15 cellular contexts compared by ENCODE assay signal in the genomic region with DNA sequence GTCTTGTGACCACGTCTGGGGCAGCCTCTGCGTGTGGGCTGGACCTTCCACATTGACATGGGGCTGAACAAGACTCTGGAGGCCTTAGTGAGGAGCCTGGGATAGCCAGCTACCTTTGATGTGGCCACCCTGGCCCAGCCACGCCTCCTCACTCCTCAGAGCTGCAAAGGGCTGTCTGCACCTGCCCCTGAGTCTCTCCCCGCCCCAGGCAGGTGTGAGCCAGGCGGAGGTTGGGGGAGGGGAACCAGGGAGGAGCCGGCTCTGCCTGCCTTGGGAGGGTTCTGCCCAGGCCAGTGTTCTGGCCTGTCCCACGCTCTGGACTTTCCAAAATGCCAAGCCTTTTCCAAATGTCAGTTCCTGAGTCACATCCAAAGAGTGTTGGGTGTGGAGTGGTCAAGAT.
DNase-seq lines count a peak whose midpoint lies in the region; ATAC-seq, FAIRE-seq and TF ChIP-seq lines count a peak whose summit lies in the region.
"Had no signal": no experiment of that assay in that cellular context is flagged by ENCODE, and none has a peak within 500 bp of the region (broad histone marks: within the 10 kb centered on the region; RNA-seq: fewer than 3 reads in every experiment).

No MANE protein-coding gene starts in this region.

- WGBS in K562 (ENCODE audit: insufficient coverage, low coverage, missing lambda C conversion rate), result 75% methylated on average over 6 of the region's 7 CpGs
- WGBS in mesendoderm (ENCODE audit: extremely low coverage, insufficient coverage, low lambda C conversion rate), result no CpG with 5 or more reads among the region's 7 CpGs

- H2BK5ac ChIP-seq in mesendoderm (ENCODE audit: low read length), result no peak overlapping the region

- H3K9me3 ChIP-seq in K562 (replicated peaks; ENCODE audit: control insufficient read depth, insufficient read depth, low read depth, low read length), result 0 out of 2 replicates have a peak, but pooled peaks cover 3% of the 10 kb centered on the region
- H3K9me3 ChIP-seq in CD4-positive, alpha-beta T cell (ENCODE audit: control insufficient read depth, low read length), result no peaks in the 10 kb centered on the region
- H3K9me3 ChIP-seq: sigmoid colon had no signal

- no TSS peak for BruUV-seq in K562 (replicated peaks; lab: Mats Ljungman, UMichigan)

- DNase-seq in DMS153 (lab: John Stamatoyannopoulos, UW) (peak; percentile 91), NCI-H2029 (lab: John Stamatoyannopoulos, UW) (peak; percentile 82), K562 (ENCODE audit: extremely low read depth in 1 of 4, low spot score in 3 of 4) (no peak), mesendoderm (peak; percentile 69), pons (ENCODE audit: low spot score) (no peak), activated T-cell treated with anti-CD3 and anti-CD28 coated beads for 4 hours (no peak)
- no peak for DNase-seq in CD4-positive, alpha-beta T cell
- DNase-seq: activated CD4-positive, alpha-beta T cell treated with anti-CD3 and anti-CD28 coated beads for 36 hours; activated naive CD4-positive, alpha-beta T cell treated with anti-CD3 and anti-CD28 coated beads, Interleukin-2, amount 50 U/mL, for 16 hours; NCI-H1694 treated with DMSO at 0.1 percent for 48 hours; sigmoid colon had no signal

- H3K79me2 ChIP-seq in K562 (ENCODE audit: control insufficient read depth, insufficient read depth, low read length) (no peaks in the 10 kb centered on the region), mesendoderm (ENCODE audit: control insufficient read depth, insufficient read depth, low read length) (no peaks in the 10 kb centered on the region)

- no peak overlapping the region for H2AFZ ChIP-seq in K562 (ENCODE audit: low read depth, low read length)

- no peak overlapping the region for H2BK15ac ChIP-seq in mesendoderm (replicated peaks; ENCODE audit: low read depth)

- H3K4me3 ChIP-seq in K562 (no peak overlapping the region), mesendoderm (ENCODE audit: low read length) (no peak overlapping the region)
- H3K4me3 ChIP-seq: sigmoid colon, SK-N-MC had no signal

- H4K5ac ChIP-seq in mesendoderm (ENCODE audit: low read length), result no peak overlapping the region

- H3K79me1 ChIP-seq in mesendoderm (ENCODE audit: low read length), result no peaks in the 10 kb centered on the region

- 0 out of 2 replicates have a peak, but pooled peaks cover 2% of the 10 kb centered on the region for H4K20me1 ChIP-seq in K562 (replicated peaks; ENCODE audit: control insufficient read depth, insufficient read depth, low read length)

- TF ChIP-seq RAD21 in K562 (CRISPR knock-in tag; conservative IDR thresholded peaks at IDR 0.05 in 1 of 2, IDR thresholded peaks at IDR 0.05 in 1 of 2), result no peak

- H3K36me3 ChIP-seq in K562 (ENCODE audit: control insufficient read depth, insufficient read depth, low read length) (peaks cover 45% of the 10 kb centered on the region; the same call in 1 of the 3 replicates), mesendoderm (ENCODE audit: control insufficient read depth, insufficient read depth, low read length) (peaks cover 7% of the 10 kb centered on the region)

- no peaks in the 10 kb centered on the region for H3K4me1 Mint-ChIP-seq in CD4-positive, alpha-beta T cell (ENCODE audit: low read depth)
- H3K4me1 Mint-ChIP-seq: activated CD4-positive, alpha-beta T cell treated with anti-CD3 and anti-CD28 coated beads for 36 hours had no signal

- intact Hi-C loops in K562 (cut with micrococcal nuclease), result no loop called here
- intact Hi-C loops in CD4-positive, alpha-beta T cell (cut with DNase I, micrococcal nuclease), result no loop called here

- no peaks in the 10 kb centered on the region for H3K9me1 ChIP-seq in K562 (ENCODE audit: control insufficient read depth, insufficient read depth, low read length)

- no peak for FAIRE-seq in K562 (lab: Jason Lieb, UNC)

- no peak overlapping the region for H3K4me2 ChIP-seq in K562 (ENCODE audit: insufficient read depth, low read length)
- H3K4me2 ChIP-seq in mesendoderm (ENCODE audit: low read length), result no peak overlapping the region

- H3K27ac ChIP-seq in K562 (ENCODE audit: extremely low read depth, low read depth, low read length), result no peak overlapping the region
- H3K27ac ChIP-seq in mesendoderm (ENCODE audit: low read depth, low read length), result no peak overlapping the region
- H3K27ac ChIP-seq in CD4-positive, alpha-beta T cell (ENCODE audit: low read depth, low read length), result no peak overlapping the region
- H3K27ac ChIP-seq: HL-60, sigmoid colon, SK-N-MC had no signal

- no peaks in the 10 kb centered on the region for H3K27me3 ChIP-seq in K562 (ENCODE audit: control insufficient read depth in 2 of 2, insufficient read depth in 2 of 2, low read length in 2 of 2)
- H3K27me3 ChIP-seq in mesendoderm (ENCODE audit: insufficient read depth, low read length, poor library complexity), result no peaks in the 10 kb centered on the region
- H3K27me3 ChIP-seq in CD4-positive, alpha-beta T cell (ENCODE audit: control insufficient read depth, insufficient read depth, low read length), result no peaks in the 10 kb centered on the region
- H3K27me3 ChIP-seq: sigmoid colon had no signal

- H3K18ac ChIP-seq in mesendoderm (ENCODE audit: low read length), result no peak overlapping the region

- H3K4ac ChIP-seq in mesendoderm (ENCODE audit: low read depth, low read length), result no peak overlapping the region

- H2AK5ac ChIP-seq in mesendoderm (ENCODE audit: low read length), result no peak overlapping the region

- peaks cover 4% of the 10 kb centered on the region for H3K36me3 Mint-ChIP-seq in CD4-positive, alpha-beta T cell (ENCODE audit: low read depth)

- no peak overlapping the region for H3K23ac ChIP-seq in mesendoderm (ENCODE audit: low read length)

- TF ChIP-seq POLR2A in K562 (conservative IDR thresholded peaks at IDR 0.05), result no peak

- no peak for TF ChIP-seq EP300 in K562 (IDR thresholded peaks at IDR 0.05; ENCODE audit: low read length)

- H3K4me3 Mint-ChIP-seq in CD4-positive, alpha-beta T cell, result no peak overlapping the region
- H3K4me3 Mint-ChIP-seq: activated CD4-positive, alpha-beta T cell treated with anti-CD3 and anti-CD28 coated beads for 36 hours; dendritic cell treated with granulocyte-macrophage colony-stimulating factor and Interleukin-4, amounts not matched to agents 40 ng/mL and 50 ng/mL, for 4 days had no signal

- no peak overlapping the region for H3K27ac Mint-ChIP-seq in CD4-positive, alpha-beta T cell
- H3K27ac Mint-ChIP-seq: activated CD4-positive, alpha-beta T cell treated with anti-CD3 and anti-CD28 coated beads for 36 hours; dendritic cell treated with granulocyte-macrophage colony-stimulating factor and Interleukin-4, amounts not matched to agents 40 ng/mL and 50 ng/mL, for 4 days had no signal

- peaks cover 0 to 6% of the 10 kb centered on the region in 2 experiments; a peak in 1 of 5 replicates for H3K4me1 ChIP-seq in K562 (replicated peaks in 1 of 2; ENCODE audit: control insufficient read depth in 2 of 2, insufficient read depth in 2 of 2, low read length in 2 of 2)
- no peaks in the 10 kb centered on the region for H3K4me1 ChIP-seq in mesendoderm (ENCODE audit: control insufficient read depth, low read depth, low read length)
- H3K4me1 ChIP-seq: sigmoid colon had no signal

- ATAC-seq in K562 (no peak; the same call in 2 of the 3 replicates), GM18519 (IDR thresholded peaks at IDR 0.05; ENCODE audit: low FRiP score, unreplicated experiment) (no peak)
- no peak for ATAC-seq in CD4-positive, alpha-beta T cell (ENCODE audit: poor library complexity)
- ATAC-seq: activated CD4-positive, alpha-beta T cell treated with anti-CD3 and anti-CD28 coated beads for 36 hours had no signal

- H3K27me3 Mint-ChIP-seq in CD4-positive, alpha-beta T cell, result no peaks in the 10 kb centered on the region
- H3K27me3 Mint-ChIP-seq: activated CD4-positive, alpha-beta T cell treated with anti-CD3 and anti-CD28 coated beads for 36 hours had no signal

- no peak for TF ChIP-seq CTCF in K562 (IDR thresholded peaks at IDR 0.05 in 2 of 3, conservative IDR thresholded peaks at IDR 0.05 in 1 of 3; ENCODE audit: insufficient read depth in 2 of 3, low read depth in 1 of 3, low read length in 3 of 3)
- no peak for TF ChIP-seq CTCF in CD4-positive, alpha-beta T cell (IDR thresholded peaks at IDR 0.05)

- POLR2A ChIA-PET in K562 (lab: Yijun Ruan, JAX), result no interaction called here
- POLR2A ChIA-PET in CD4-positive, alpha-beta T cell (lab: Charles Lee), result no interaction called here

- H3K9ac ChIP-seq in K562 (ENCODE audit: insufficient read depth in 1 of 2, low read depth in 2 of 2, low read length in 2 of 2) (0 out of 4 replicates have a peak overlapping the region, but pooled peaks of 1 of the 2 experiments have one; percentile 36), mesendoderm (ENCODE audit: low read length) (no peak overlapping the region)

- H4K8ac ChIP-seq in mesendoderm (ENCODE audit: low read depth, low read length), result no peak overlapping the region

- in situ Hi-C loops in K562 (cut with MboI), result no loop called here

- no peaks in the 10 kb centered on the region for H3K9me3 Mint-ChIP-seq in CD4-positive, alpha-beta T cell

- H3K56ac ChIP-seq in mesendoderm (ENCODE audit: low read length), result peak overlapping the region; percentile 42

- CTCF ChIA-PET in K562 (lab: Yijun Ruan, JAX; ENCODE audit: low intra/inter-chr PET ratio), result no interaction called here
- CTCF ChIA-PET in CD4-positive, alpha-beta T cell (lab: Charles Lee), result no interaction called here

- no peak overlapping the region for H2BK120ac ChIP-seq in mesendoderm (ENCODE audit: low read depth, low read length)

TF ChIP-seq in K562, 482 proteins besides CTCF, POLR2A, EP300 and RAD21:
- no peak for TF ChIP-seq HNRNPLL (IDR thresholded peaks at IDR 0.05; ENCODE audit: low read depth, low read length, poor library complexity, severe bottlenecking)
- TF ChIP-seq ZFP36 (IDR thresholded peaks at IDR 0.05; ENCODE audit: low read depth, low read length, partially characterized antibody), result peak; percentile 22
- TF ChIP-seq ZEB2 (IDR thresholded peaks at IDR 0.05), result no peak
- TF ChIP-seq PURB (CRISPR knock-in tag; IDR thresholded peaks at IDR 0.05; ENCODE audit: low read depth), result no peak
- peak; percentile 23 for TF ChIP-seq RBM22 (IDR thresholded peaks at IDR 0.05; ENCODE audit: low read depth, low read length, poor library complexity, severe bottlenecking)

Comparison
In these comparisons a context has a peak if more than half of its experiments do, and no peak if none do; other contexts are left out.
1. DNase-seq: peak in DMS153 (single experiment), NCI-H2029 (single experiment) and mesendoderm (single experiment); none in K562 (0 of 4), pons (single experiment), activated T-cell treated with anti-CD3 and anti-CD28 coated beads for 4 hours (single experiment) and CD4-positive, alpha-beta T cell (0 of 10).